In the genomic region with DNA sequence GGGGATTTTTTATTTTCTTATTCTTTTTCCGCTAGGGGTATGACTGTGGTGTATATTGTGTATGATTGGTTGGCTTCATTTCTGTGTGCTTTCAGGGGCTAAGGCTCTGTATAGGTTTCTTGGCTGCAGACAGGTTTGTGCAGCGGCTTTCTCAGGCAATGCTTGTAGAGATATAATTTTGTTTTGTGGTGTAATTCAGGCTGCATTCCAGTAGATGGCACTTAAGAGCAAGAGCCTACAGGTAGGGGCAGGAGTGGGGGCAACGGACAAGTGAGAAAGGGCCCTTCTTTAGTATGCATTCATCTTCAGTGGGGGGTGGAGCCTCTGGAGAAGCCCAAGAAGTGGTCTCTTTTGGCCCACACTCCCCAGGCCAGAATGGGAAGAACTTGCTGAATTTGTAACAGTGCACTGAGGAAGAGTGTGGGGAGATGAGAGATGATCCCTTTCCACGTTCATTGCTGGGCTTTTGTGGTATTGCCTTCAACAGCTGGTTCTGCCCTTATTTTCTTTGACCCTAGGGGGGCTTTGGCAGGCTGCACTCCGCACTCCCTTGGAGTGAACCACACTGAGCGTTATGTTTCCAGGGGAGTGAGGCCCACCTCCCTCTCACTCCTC, we compare ENCODE assay signal across 11 cellular contexts.
DNase-seq lines count a peak whose midpoint lies in the region; TF ChIP-seq lines count a peak whose summit lies in the region.
"Had no signal": no experiment of that assay in that cellular context is flagged by ENCODE, and none has a peak within 500 bp of the region (broad histone marks: within the 10 kb centered on the region; RNA-seq: fewer than 3 reads in every experiment).

No MANE protein-coding gene starts in this region.

- no CpG with 5 or more reads among the region's 6 CpGs for WGBS in H9 (ENCODE audit: extremely low coverage, insufficient read length, low lambda C conversion rate)

- no peaks in the 10 kb centered on the region for H3K9me2 ChIP-seq in SU-DHL-6 (replicated peaks; ENCODE audit: insufficient read depth, low read length)

- H3K4me1 Mint-ChIP-seq in H9: peaks cover 0 to 3% of the 10 kb centered on the region in 2 experiments; a peak in 1 of 4 replicates

- DNase-seq in D341Med (ENCODE audit: low spot score): peak; percentile 30
- no peak for DNase-seq in H9
- peak; percentile 54 for DNase-seq in iPS-NIHi7 (ENCODE audit: extremely low spot score)
- no peak for DNase-seq in hypothalamus (lab: John Stamatoyannopoulos, UW)
- no peak for DNase-seq in effector CD8-positive, alpha-beta T cell (lab: John Stamatoyannopoulos, UW)
- DNase-seq in activated CD4-positive, alpha-beta T cell treated with anti-CD3 and anti-CD28 coated beads for 48 hours: no peak
- no peak for DNase-seq in cortex of kidney (lab: John Stamatoyannopoulos, UW)
- DNase-seq: glutamatergic neuron, NCI-H1694 had no signal

- H3K79me2 ChIP-seq in H9 (ENCODE audit: insufficient read depth, low read length): no peaks in the 10 kb centered on the region
- no peaks in the 10 kb centered on the region for H3K79me2 ChIP-seq in SU-DHL-6 (ENCODE audit: insufficient read depth, low read length)

- no peaks in the 10 kb centered on the region for H3F3A ChIP-seq in SU-DHL-6 (ENCODE audit: insufficient read depth)

- no peak overlapping the region for H3K14ac ChIP-seq in H9 (ENCODE audit: insufficient read depth, low read length)

- H2BK15ac ChIP-seq in H9 (ENCODE audit: low read depth, low read length): no peak overlapping the region

- H3K27ac ChIP-seq in H9 (ENCODE audit: insufficient read length, low read depth, low read length) (no peak overlapping the region), SU-DHL-6 (ENCODE audit: low read depth, low read length) (no peak overlapping the region)
- H3K27ac ChIP-seq: suprapubic skin had no signal

- H3K4me1 ChIP-seq in H9 (ENCODE audit: insufficient read depth, low read length): no peaks in the 10 kb centered on the region
- H3K4me1 ChIP-seq: suprapubic skin had no signal

- H3K4me2 ChIP-seq in H9 (ENCODE audit: insufficient read depth, insufficient read length, low read length) (no peak overlapping the region), SU-DHL-6 (ENCODE audit: low read depth, low read length, poor library complexity, severe bottlenecking) (no peak overlapping the region)

- H3K27me3 ChIP-seq in H9 (ENCODE audit: insufficient read depth, low read length) (no peaks in the 10 kb centered on the region), SU-DHL-6 (ENCODE audit: low read length) (no peaks in the 10 kb centered on the region)
- H3K27me3 ChIP-seq: suprapubic skin had no signal

- H4K20me1 ChIP-seq in H9 (ENCODE audit: control insufficient read depth, insufficient read depth, insufficient read length) (no peaks in the 10 kb centered on the region), SU-DHL-6 (ENCODE audit: low read depth, low read length) (no peaks in the 10 kb centered on the region)

- peaks cover 2% of the 10 kb centered on the region for H3K27me3 Mint-ChIP-seq in H9 (ENCODE audit: low read depth)

- no peaks in the 10 kb centered on the region; the same call in 1 of the 2 replicates for H3K36me3 ChIP-seq in SU-DHL-6 (ENCODE audit: low read length)
- H3K36me3 ChIP-seq: suprapubic skin had no signal

- no peak overlapping the region for H3T11ph ChIP-seq in H9 (ENCODE audit: low read length)

- H4K8ac ChIP-seq in H9 (replicated peaks; ENCODE audit: insufficient read length, low read depth, low read length): no peak overlapping the region

- H2BK120ac ChIP-seq in H9 (ENCODE audit: low read depth, low read length, poor library complexity, severe bottlenecking): no peak overlapping the region

- no peak overlapping the region for H3K4me3 Mint-ChIP-seq in H9

- H3K4me3 ChIP-seq in SU-DHL-6 (ENCODE audit: insufficient read depth, low read length, poor library complexity, severe bottlenecking): no peak overlapping the region
- H3K4me3 ChIP-seq: suprapubic skin had no signal

- H3K9ac ChIP-seq in H9 (ENCODE audit: extremely low read depth, insufficient read length, low read length) (no peak overlapping the region), SU-DHL-6 (ENCODE audit: low read length) (no peak overlapping the region)

- no peak overlapping the region for H4K91ac ChIP-seq in H9 (ENCODE audit: insufficient read length, low read depth, low read length)

- peaks cover 1 to 14% (median 9%) of the 10 kb centered on the region in 3 experiments; a peak in 6 of 7 replicates for H3K36me3 Mint-ChIP-seq in H9 (ENCODE audit: insufficient read depth in 1 of 3, low read depth in 3 of 3)

- peak; percentile 66 for TF ChIP-seq CTCF in H9 (conservative IDR thresholded peaks at IDR 0.05)
- TF ChIP-seq CTCF in SU-DHL-6 (IDR thresholded peaks at IDR 0.05; ENCODE audit: insufficient read depth, low read length, poor library complexity, severe bottlenecking): peak; percentile 35

- H3K79me1 ChIP-seq in H9 (ENCODE audit: insufficient read depth, low read depth, low read length, poor library complexity, severe bottlenecking): no peaks in the 10 kb centered on the region

- no peak overlapping the region for H3K4ac ChIP-seq in H9 (ENCODE audit: low read depth, low read length)

- H3K23ac ChIP-seq in H9 (ENCODE audit: insufficient read length, low read depth, low read length): no peak overlapping the region

- no peak overlapping the region for H3K56ac ChIP-seq in H9 (ENCODE audit: insufficient read length, low read depth, low read length)

- H2BK12ac ChIP-seq in H9 (ENCODE audit: insufficient read length, low read depth, low read length): no peak overlapping the region

- no peak overlapping the region; a peak in 2 of 7 replicates for H3K27ac Mint-ChIP-seq in H9

- no peak overlapping the region for H2BK5ac ChIP-seq in H9 (ENCODE audit: insufficient read length, low read length)

- H4K5ac ChIP-seq in H9 (ENCODE audit: insufficient read length, low read depth, low read length): no peak overlapping the region

- no peak overlapping the region for H2AK5ac ChIP-seq in H9 (ENCODE audit: insufficient read length, low read length)

- H3K18ac ChIP-seq in H9 (ENCODE audit: insufficient read length, low read depth, low read length): no peak overlapping the region

- H2BK20ac ChIP-seq in H9 (ENCODE audit: low read depth, low read length, poor library complexity, severe bottlenecking): no peak overlapping the region

- H2AFZ ChIP-seq in H9 (ENCODE audit: low read length): no peak overlapping the region
- no peak overlapping the region for H2AFZ ChIP-seq in SU-DHL-6 (ENCODE audit: low read depth, low read length, severe bottlenecking)

- H3K9me3 ChIP-seq in H9 (ENCODE audit: control insufficient read depth, low read depth, low read length) (no peaks in the 10 kb centered on the region), SU-DHL-6 (ENCODE audit: insufficient read depth, low read length) (peaks cover 11% of the 10 kb centered on the region; the same call in 1 of the 2 replicates)

- H3K9me3 Mint-ChIP-seq in H9: peaks cover 18 to 20% of the 10 kb centered on the region in 2 experiments

- no peaks in the 10 kb centered on the region for H3K23me2 ChIP-seq in H9 (ENCODE audit: insufficient read length, low read depth, low read length, poor library complexity, severe bottlenecking)

Comparison
In these comparisons a context has a peak if more than half of its experiments do, and no peak if none do; other contexts are left out.
1. DNase-seq: peak in D341Med (single experiment) and iPS-NIHi7 (single experiment); none in H9 (single experiment), hypothalamus (0 of 51), effector CD8-positive, alpha-beta T cell (single experiment), activated CD4-positive, alpha-beta T cell treated with anti-CD3 and anti-CD28 coated beads for 48 hours (single experiment) and cortex of kidney (single experiment).